ENCODE assay signal across 20 cellular contexts in genomic region chr10:60704480-60704879, GRCh38.
DNase-seq lines count a peak whose midpoint lies in the region; ATAC-seq and TF ChIP-seq lines count a peak whose summit lies in the region.
"Had no signal": no experiment of that assay in that cellular context is flagged by ENCODE, and none has a peak within 500 bp of the region (broad histone marks: within the 10 kb centered on the region; RNA-seq: fewer than 3 reads in every experiment).

No MANE protein-coding gene starts in this region.

- DNase-seq in DMS53 (lab: John Stamatoyannopoulos, UW) (peak; percentile 53), LoVo (ENCODE audit: low spot score) (peak; percentile 75), choroid plexus epithelial cell (ENCODE audit: low read depth) (peak; percentile 64), mucosa of descending colon (no peak), Peyer's patch (no peak), SHP77 (lab: John Stamatoyannopoulos, UW) (no peak), medulla oblongata (ENCODE audit: extremely low spot score) (no peak)
- DNase-seq: activated CD4-positive, alpha-beta T cell treated with anti-CD3 and anti-CD28 coated beads for 48 hours; activated naive CD8-positive, alpha-beta T cell treated with anti-CD3 and anti-CD28 coated beads, Interleukin-2, amount 10 ng/mL, durations not matched to agents 7 days and 5 days; activated T-cell treated with anti-CD3 and anti-CD28 coated beads, Interleukin-2, amount 50 U/mL, for 24 hours; C1 segment of cervical spinal cord; GDM1; kidney glomerular epithelial cell; NCI-H1694; SHP77 treated with DMSO at 0.1 percent for 48 hours; T-helper 9 cell had no signal

- no peaks in the 10 kb centered on the region for H3K27me3 ChIP-seq in Peyer's patch
- H3K27me3 ChIP-seq: cardiac muscle cell had no signal

- peak; percentile 76 for ATAC-seq in mucosa of descending colon
- ATAC-seq: K562 had no signal

- no peaks in the 10 kb centered on the region for H3K36me3 ChIP-seq in mucosa of descending colon (ENCODE audit: low read depth)
- H3K36me3 ChIP-seq in Peyer's patch, result no peaks in the 10 kb centered on the region
- H3K36me3 ChIP-seq: cardiac muscle cell, HAP-1, prostate gland had no signal

- TF ChIP-seq POLR2A in Peyer's patch (IDR thresholded peaks at IDR 0.05), result no peak

- H3K9me3 ChIP-seq in mucosa of descending colon (no peaks in the 10 kb centered on the region), Peyer's patch (no peaks in the 10 kb centered on the region)
- H3K9me3 ChIP-seq: HAP-1, prostate gland had no signal

- no peak overlapping the region for H3K4me3 ChIP-seq in choroid plexus epithelial cell (ENCODE audit: low read depth, low read length)
- H3K4me3 ChIP-seq in mucosa of descending colon, result no peak overlapping the region
- no peak overlapping the region for H3K4me3 ChIP-seq in Peyer's patch
- H3K4me3 ChIP-seq: cardiac muscle cell, HAP-1, K562, prostate gland had no signal

- no peak for TF ChIP-seq CTCF in choroid plexus epithelial cell (conservative IDR thresholded peaks at IDR 0.05; ENCODE audit: low read depth, low read length)
- no peak for TF ChIP-seq CTCF in mucosa of descending colon (IDR thresholded peaks at IDR 0.05)
- no peak for TF ChIP-seq CTCF in Peyer's patch (IDR thresholded peaks at IDR 0.05)

- H3K4me1 ChIP-seq in mucosa of descending colon (ENCODE audit: low read depth), result no peaks in the 10 kb centered on the region
- H3K4me1 ChIP-seq in Peyer's patch, result peaks cover 0 to 5% (median 0%) of the 10 kb centered on the region in 4 donors
- H3K4me1 ChIP-seq: prostate gland had no signal

- no peak overlapping the region for H3K27ac ChIP-seq in Peyer's patch
- H3K27ac ChIP-seq: cardiac muscle cell, prostate gland had no signal

- intact Hi-C loops in mucosa of descending colon (cut with DNase I, micrococcal nuclease), result no loop called here

Comparison
In these comparisons a context has a peak if more than half of its experiments do, and no peak if none do; other contexts are left out.
1. DNase-seq: peak in DMS53 (single experiment), LoVo (single experiment) and choroid plexus epithelial cell (single experiment); none in mucosa of descending colon (0 of 3), Peyer's patch (0 of 3), SHP77 (0 of 2) and medulla oblongata (single experiment).